ENCODE assay signal across 9 cellular contexts in the genomic region with DNA sequence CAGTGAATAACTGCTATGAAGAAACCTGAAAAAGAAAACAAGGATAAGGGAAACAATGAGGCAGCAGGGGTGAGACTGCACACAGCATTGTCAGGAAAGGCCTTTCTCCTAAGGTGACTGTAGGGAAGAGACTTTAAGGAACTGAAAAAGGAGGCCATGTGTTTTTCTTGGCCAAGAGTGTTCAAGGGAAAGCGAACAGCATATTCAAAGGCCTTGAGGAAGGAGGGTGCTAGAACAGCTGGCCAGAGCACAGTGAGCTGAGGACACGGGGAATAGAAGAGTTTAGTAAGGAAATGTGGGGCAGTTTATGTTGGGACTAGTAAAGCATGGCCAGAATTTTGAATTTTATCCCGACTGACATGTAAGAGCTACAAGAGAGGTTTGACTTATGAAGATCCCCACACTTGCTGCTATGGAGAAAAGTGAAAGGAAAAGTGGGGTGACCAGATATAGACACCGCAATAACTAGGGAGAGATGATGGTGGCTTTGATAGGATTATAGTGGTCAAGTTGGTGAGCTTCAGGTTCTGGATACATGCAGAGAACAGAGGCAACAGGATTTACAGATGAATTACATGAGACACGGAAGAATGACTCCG. TPM values are rescaled to one million over a fixed set of nuclear protein-coding genes. Genes with fewer than 3 reads are reported as not detected.
DNase-seq lines count a peak whose midpoint lies in the region; ATAC-seq, FAIRE-seq and TF ChIP-seq lines count a peak whose summit lies in the region.
"Had no signal": no experiment of that assay in that cellular context is flagged by ENCODE, and none has a peak within 500 bp of the region (broad histone marks: within the 10 kb centered on the region; RNA-seq: fewer than 3 reads in every experiment).

No MANE protein-coding gene starts in this region.

- in situ Hi-C loops in GM13977 (cut with MboI; ENCODE audit: low pct_unique_long_range_greater_than_20kb, low sequenced_read_pairs, unreplicated experiment), result no loop called here

- no peak for ATAC-seq in HG03571 (IDR thresholded peaks at IDR 0.05; ENCODE audit: unreplicated experiment)

- peak; percentile 35 for FAIRE-seq in GM12891 (lab: Jason Lieb, UNC)
- FAIRE-seq: islet of Langerhans had no signal

- no peaks in the 10 kb centered on the region for H3K9me3 ChIP-seq in effector memory CD4-positive, alpha-beta T cell (ENCODE audit: control insufficient read depth, low read length)

- H3K4me1 ChIP-seq in effector memory CD4-positive, alpha-beta T cell (ENCODE audit: control insufficient read depth, insufficient read depth, low read length, poor library complexity, severe bottlenecking), result peaks cover 7% of the 10 kb centered on the region
- peaks cover 5% of the 10 kb centered on the region for H3K4me1 ChIP-seq in rectal smooth muscle tissue (ENCODE audit: control insufficient read depth, insufficient read depth, low read length)

- no peak for TF ChIP-seq CTCF in GM13977 (IDR thresholded peaks at IDR 0.05; ENCODE audit: extremely low read depth, insufficient read depth, missing control alignments)

- no peaks in the 10 kb centered on the region for H3K27me3 ChIP-seq in effector memory CD4-positive, alpha-beta T cell (replicated peaks; ENCODE audit: control insufficient read depth, insufficient read depth, low read length, poor library complexity, severe bottlenecking)
- H3K27me3 ChIP-seq in rectal smooth muscle tissue (ENCODE audit: control insufficient read depth, insufficient read depth, low read length), result no peaks in the 10 kb centered on the region

- no peak overlapping the region for H3K27ac ChIP-seq in effector memory CD4-positive, alpha-beta T cell (ENCODE audit: insufficient read depth, low read length, poor library complexity, severe bottlenecking)
- H3K27ac ChIP-seq in rectal smooth muscle tissue (ENCODE audit: low read depth, low read length), result no peak overlapping the region

- DNase-seq in GM12891 (ENCODE audit: insufficient read length, low spot score), result no peak
- peak; percentile 18 for DNase-seq in NOMO-1 treated with dmso at 0.1 percent for 144 hours (lab: John Stamatoyannopoulos, UW; ENCODE audit: unreplicated experiment)
- DNase-seq in effector memory CD4-positive, alpha-beta T cell, result no peak
- no peak for DNase-seq in inferior parietal cortex (ENCODE audit: extremely low spot score)
- no peak for DNase-seq in AG08395 (ENCODE audit: low spot score)
- DNase-seq in GM13977 (ENCODE audit: low spot score), result no peak

- H3K4me3 ChIP-seq in effector memory CD4-positive, alpha-beta T cell (ENCODE audit: insufficient read depth, low read depth, low read length, poor library complexity, severe bottlenecking), result peak overlapping the region; percentile 70
- peak overlapping the region; percentile 97 for H3K4me3 ChIP-seq in rectal smooth muscle tissue (ENCODE audit: low read length)

- TF ChIP-seq POLR2A in GM12891 (IDR thresholded peaks at IDR 0.05; ENCODE audit: low read depth, low read length), result peak; percentile 46; the same call in 1 of the 2 replicates

- H3K36me3 ChIP-seq in effector memory CD4-positive, alpha-beta T cell (ENCODE audit: control insufficient read depth, insufficient read depth, low read length), result no peaks in the 10 kb centered on the region
- H3K36me3 ChIP-seq in rectal smooth muscle tissue (ENCODE audit: control insufficient read depth, insufficient read depth, low read length), result no peaks in the 10 kb centered on the region

- H3K9ac ChIP-seq in rectal smooth muscle tissue (ENCODE audit: low read length), result no peak overlapping the region

TF ChIP-seq in GM12891, 5 proteins besides CTCF, POLR2A, EP300 and RAD21:
- TF ChIP-seq SPI1 (IDR thresholded peaks at IDR 0.05; ENCODE audit: low read depth, low read length) (peak; percentile 86), POU2F2 (IDR thresholded peaks at IDR 0.05; ENCODE audit: low read depth, low read length) (no peak), POLR2AphosphoS5 (IDR thresholded peaks at IDR 0.05; ENCODE audit: low read depth, low read length) (no peak)

RNA-seq across cellular contexts. Expression of gene RWDD2B, which starts 1.4 kb away (rescaled TPM):
- 19.0 TPM for polyA plus RNA-seq in GM12891 (2012; ENCODE audit: low read depth, missing spikeins)

RNA-seq across cellular contexts. Expression of gene USP16, which starts 6.7 kb away (rescaled TPM):
- polyA plus RNA-seq in GM12891 (2012; ENCODE audit: low read depth, missing spikeins), result 24.4 TPM

RNA-seq across cellular contexts. Expression of gene LTN1, which starts 25.1 kb away (rescaled TPM):
- 3.8 TPM for polyA plus RNA-seq in GM12891 (2012; ENCODE audit: low read depth, missing spikeins)

RNA-seq across cellular contexts. Expression of gene CCT8, which starts 55.7 kb away (rescaled TPM):
- 289 TPM for polyA plus RNA-seq in GM12891 (2012; ENCODE audit: low read depth, missing spikeins)
